In genomic region chr20:58436868-58437645, GRCh38 we compare ENCODE assay signal across 14 cellular contexts. TPM values are rescaled to one million over a fixed set of nuclear protein-coding genes. Genes with fewer than 3 reads are reported as not detected.
DNase-seq lines count a peak whose midpoint lies in the region; ATAC-seq and TF ChIP-seq lines count a peak whose summit lies in the region.
"Had no signal": no experiment of that assay in that cellular context is flagged by ENCODE, and none has a peak within 500 bp of the region (broad histone marks: within the 10 kb centered on the region; RNA-seq: fewer than 3 reads in every experiment).

No MANE protein-coding gene starts in this region.

- no peaks in the 10 kb centered on the region for H3K27me3 ChIP-seq in prostate gland (replicated peaks; ENCODE audit: insufficient read depth)

- H3K4me1 ChIP-seq in prostate gland (replicated peaks): peaks cover 2% of the 10 kb centered on the region

- H3K4me1 Mint-ChIP-seq in activated naive CD8-positive, alpha-beta T cell (ENCODE audit: low read depth): peaks cover 50% of the 10 kb centered on the region
- H3K4me1 Mint-ChIP-seq in progenitor cell of endocrine pancreas (ENCODE audit: low read depth) (peaks cover 7% of the 10 kb centered on the region), osteocyte (ENCODE audit: unreplicated experiment) (peaks cover 22% of the 10 kb centered on the region)

- no peak for TF ChIP-seq POLR2A in prostate gland (IDR thresholded peaks at IDR 0.05)

- DNase-seq in progenitor cell of endocrine pancreas (ENCODE audit: low spot score, unreplicated experiment) (no peak), prostate gland (ENCODE audit: low spot score) (no peak), D341Med (ENCODE audit: low spot score) (no peak), NCI-H82 (lab: John Stamatoyannopoulos, UW) (no peak), osteocyte (ENCODE audit: extremely low spot score, unreplicated experiment) (no peak)
- DNase-seq: activated CD8-positive, alpha-beta memory T cell treated with anti-CD3 and anti-CD28 coated beads, Interleukin-2, amount 50 U/mL, for 4 hours; amygdala; foreskin fibroblast; NCI-H524 treated with DMSO at 0.1 percent for 48 hours; trophoblast cell had no signal

- no peaks in the 10 kb centered on the region for H3K9me3 Mint-ChIP-seq in activated naive CD8-positive, alpha-beta T cell (ENCODE audit: low read depth)
- H3K9me3 Mint-ChIP-seq in progenitor cell of endocrine pancreas (ENCODE audit: low read depth): no peaks in the 10 kb centered on the region
- no peaks in the 10 kb centered on the region for H3K9me3 Mint-ChIP-seq in osteocyte (ENCODE audit: unreplicated experiment)
- H3K9me3 Mint-ChIP-seq: natural killer cell treated with Interleukin-12 subunit alpha and Interleukin-12 subunit beta and Interleukin-15 and Interleukin-18, amount 100 ng/mL, for 72 hours had no signal

- H3K4me3 ChIP-seq in prostate gland: no peak overlapping the region

- H3K27ac Mint-ChIP-seq in activated naive CD8-positive, alpha-beta T cell: peak overlapping the region; percentile 41
- H3K27ac Mint-ChIP-seq in progenitor cell of endocrine pancreas (peak overlapping the region; percentile 2), osteocyte (ENCODE audit: unreplicated experiment) (no peak overlapping the region)
- H3K27ac Mint-ChIP-seq: natural killer cell treated with Interleukin-12 subunit alpha and Interleukin-12 subunit beta and Interleukin-15 and Interleukin-18, amount 100 ng/mL, for 72 hours had no signal

- WGBS in prostate gland: 94% methylated on average over 5 of the region's 5 CpGs

- H3K9me3 ChIP-seq in prostate gland: no peaks in the 10 kb centered on the region

- H3K27me3 Mint-ChIP-seq in activated naive CD8-positive, alpha-beta T cell: no peaks in the 10 kb centered on the region
- H3K27me3 Mint-ChIP-seq in progenitor cell of endocrine pancreas (no peaks in the 10 kb centered on the region), osteocyte (ENCODE audit: unreplicated experiment) (no peaks in the 10 kb centered on the region)
- H3K27me3 Mint-ChIP-seq: natural killer cell treated with Interleukin-12 subunit alpha and Interleukin-12 subunit beta and Interleukin-15 and Interleukin-18, amount 100 ng/mL, for 72 hours had no signal

- H3K36me3 ChIP-seq in prostate gland: no peaks in the 10 kb centered on the region

- intact Hi-C loops in prostate gland (cut with DNase I): no loop called here

- peaks cover 7% of the 10 kb centered on the region for H3K36me3 Mint-ChIP-seq in activated naive CD8-positive, alpha-beta T cell
- H3K36me3 Mint-ChIP-seq in progenitor cell of endocrine pancreas (ENCODE audit: insufficient read depth) (peaks cover 2% of the 10 kb centered on the region), osteocyte (ENCODE audit: unreplicated experiment) (peaks cover 23% of the 10 kb centered on the region)
- H3K36me3 Mint-ChIP-seq: natural killer cell treated with Interleukin-12 subunit alpha and Interleukin-12 subunit beta and Interleukin-15 and Interleukin-18, amount 100 ng/mL, for 72 hours had no signal

- no peak for TF ChIP-seq CTCF in progenitor cell of endocrine pancreas (IDR thresholded peaks at IDR 0.05; ENCODE audit: unreplicated experiment)
- TF ChIP-seq CTCF in prostate gland (IDR thresholded peaks at IDR 0.05): no peak
- TF ChIP-seq CTCF in osteocyte (IDR thresholded peaks at IDR 0.05): no peak

- H3K4me3 Mint-ChIP-seq in activated naive CD8-positive, alpha-beta T cell: peak overlapping the region; percentile 7
- no peak overlapping the region for H3K4me3 Mint-ChIP-seq in progenitor cell of endocrine pancreas (ENCODE audit: low read depth)
- H3K4me3 Mint-ChIP-seq in osteocyte (ENCODE audit: unreplicated experiment): no peak overlapping the region
- H3K4me3 Mint-ChIP-seq: natural killer cell treated with Interleukin-12 subunit alpha and Interleukin-12 subunit beta and Interleukin-15 and Interleukin-18, amount 100 ng/mL, for 72 hours had no signal

- no peak overlapping the region for H3K27ac ChIP-seq in prostate gland

- ATAC-seq in GM18907 (IDR thresholded peaks at IDR 0.05; ENCODE audit: unreplicated experiment): peak; percentile 93
- ATAC-seq in HG02798 (IDR thresholded peaks at IDR 0.05; ENCODE audit: poor library complexity, unreplicated experiment): peak; percentile 39
- ATAC-seq: natural killer cell treated with Interleukin-12 subunit alpha and Interleukin-12 subunit beta and Interleukin-15 and Interleukin-18, amount 100 ng/mL, for 72 hours had no signal

RNA-seq across cellular contexts. Expression of gene VAPB, which starts 48.0 kb away (rescaled TPM):
- total RNA-seq in progenitor cell of endocrine pancreas (53.8 and 56.3 TPM in 2 replicates), prostate gland (10 to 100 TPM; 14.2 to 21.1 TPM), osteocyte (47.6 and 49.9 TPM in 2 replicates)
